16 cellular contexts compared by ENCODE assay signal in genomic region chr2:86466306-86466705, GRCh38. TPM values are rescaled to one million over a fixed set of nuclear protein-coding genes. Genes with fewer than 3 reads are reported as not detected.
A peak's percentile ranks its signal among the peaks of the same experiment; 100 is the strongest.
DNase-seq lines count a peak whose midpoint lies in the region; ATAC-seq and TF ChIP-seq lines count a peak whose summit lies in the region.
"Had no signal": no experiment of that assay in that cellular context is flagged by ENCODE, and none has a peak within 500 bp of the region (broad histone marks: within the 10 kb centered on the region; RNA-seq: fewer than 3 reads in every experiment).

No MANE protein-coding gene starts in this region.

- CTCF ChIA-PET in activated naive CD4-positive, alpha-beta T cell treated with anti-CD3 and anti-CD28 coated beads for 36 hours (lab: Charles Lee), result interaction anchor here (0.7 kb wide), 1 partner anchor 21 kb away, joined by 3 read pairs; no protein-coding TSS in a partner anchor
- CTCF ChIA-PET in CD4-positive, alpha-beta T cell (lab: Charles Lee), result interaction anchor here (0.7 to 0.9 kb wide), 2 partner anchors 11 to 94 kb away, joined by 3 to 4 read pairs; no protein-coding TSS in a partner anchor
- CTCF ChIA-PET in naive thymus-derived CD4-positive, alpha-beta T cell (lab: Charles Lee), result no interaction called here

- whole genome bisulfite sequencing in transverse colon (ENCODE audit: low coverage in 1 of 2), 2 donors, result 93 to 100% methylated on average over 1 of the region's 1 CpG

- TF ChIP-seq POLR2A in transverse colon (IDR thresholded peaks at IDR 0.05), result no peak

- DNase-seq in activated naive CD4-positive, alpha-beta T cell treated with anti-CD3 and anti-CD28 coated beads for 36 hours, result no peak
- no peak for DNase-seq in activated naive CD4-positive, alpha-beta T cell (lab: John Stamatoyannopoulos, UW)
- no peak for DNase-seq in CD4-positive, alpha-beta T cell
- DNase-seq in T-helper 17 cell (no peak), NCI-H2081 treated with DMSO at 0.1 percent for 48 hours (lab: John Stamatoyannopoulos, UW) (no peak), transverse colon (no peak)
- no peak for DNase-seq in naive thymus-derived CD4-positive, alpha-beta T cell
- DNase-seq: HFFc6, KG1, NCI-H1048, NCI-H146, NCI-H510A treated with DMSO at 0.1 percent for 48 hours, NCI-H82, PC-3 had no signal

- H3K27ac Mint-ChIP-seq in activated naive CD4-positive, alpha-beta T cell treated with anti-CD3 and anti-CD28 coated beads for 36 hours, result peak overlapping the region; percentile 9
- peak overlapping the region; percentile 90 for H3K27ac Mint-ChIP-seq in CD4-positive, alpha-beta T cell
- H3K27ac Mint-ChIP-seq in T-helper 17 cell, result peak overlapping the region; percentile 95
- H3K27ac Mint-ChIP-seq in naive thymus-derived CD4-positive, alpha-beta T cell, result peak overlapping the region in 8 of 9 donors; percentile 28 to 83 (median 56)
- H3K27ac Mint-ChIP-seq: HFFc6 had no signal

- H3K4me3 ChIP-seq in naive thymus-derived CD4-positive, alpha-beta T cell (ENCODE audit: low read length), result no peak overlapping the region
- H3K4me3 ChIP-seq in transverse colon, result no peak overlapping the region

- H3K36me3 Mint-ChIP-seq in activated naive CD4-positive, alpha-beta T cell treated with anti-CD3 and anti-CD28 coated beads for 36 hours (ENCODE audit: low read depth), result peaks cover 42% of the 10 kb centered on the region
- H3K36me3 Mint-ChIP-seq in CD4-positive, alpha-beta T cell (ENCODE audit: low read depth), result peaks cover 97% of the 10 kb centered on the region
- peaks cover 25% of the 10 kb centered on the region for H3K36me3 Mint-ChIP-seq in T-helper 17 cell (ENCODE audit: low read depth)
- H3K36me3 Mint-ChIP-seq in naive thymus-derived CD4-positive, alpha-beta T cell, result peaks cover 18 to 63% (median 52%) of the 10 kb centered on the region in 5 donors

- no peak overlapping the region for H3K4me3 Mint-ChIP-seq in activated naive CD4-positive, alpha-beta T cell treated with anti-CD3 and anti-CD28 coated beads for 36 hours
- H3K4me3 Mint-ChIP-seq in CD4-positive, alpha-beta T cell, result no peak overlapping the region
- no peak overlapping the region for H3K4me3 Mint-ChIP-seq in T-helper 17 cell
- peak overlapping the region in 2 of 10 donors; percentile 10 to 29 for H3K4me3 Mint-ChIP-seq in naive thymus-derived CD4-positive, alpha-beta T cell
- H3K4me3 Mint-ChIP-seq: HFFc6 had no signal

- no peaks in the 10 kb centered on the region for H3K27me3 Mint-ChIP-seq in activated naive CD4-positive, alpha-beta T cell treated with anti-CD3 and anti-CD28 coated beads for 36 hours (ENCODE audit: low read depth)
- no peaks in the 10 kb centered on the region for H3K27me3 Mint-ChIP-seq in CD4-positive, alpha-beta T cell
- H3K27me3 Mint-ChIP-seq in T-helper 17 cell, result no peaks in the 10 kb centered on the region
- no peaks in the 10 kb centered on the region for H3K27me3 Mint-ChIP-seq in naive thymus-derived CD4-positive, alpha-beta T cell

- H3K4me1 ChIP-seq in naive thymus-derived CD4-positive, alpha-beta T cell (ENCODE audit: control insufficient read depth in 2 of 2, insufficient read depth in 2 of 2, low read length in 2 of 2), result peaks cover 0 to 15% of the 10 kb centered on the region in 2 donors
- H3K4me1 ChIP-seq in transverse colon, result peaks cover 0 to 22% (median 2%) of the 10 kb centered on the region in 4 donors

- TF ChIP-seq CTCF in CD4-positive, alpha-beta T cell (IDR thresholded peaks at IDR 0.05), result no peak
- TF ChIP-seq CTCF in transverse colon (IDR thresholded peaks at IDR 0.05), result no peak

- POLR2A ChIA-PET in CD4-positive, alpha-beta T cell (lab: Charles Lee), result interaction anchor here (0.8 to 4.9 kb wide), 3 partner anchors 24 to 44 kb away, joined by 3 to 66 read pairs (median 3); partner anchors contain the start of gene KDM3A
- POLR2A ChIA-PET in naive thymus-derived CD4-positive, alpha-beta T cell (lab: Charles Lee), result interaction anchor here (4.5 kb wide), 1 partner anchor 24 kb away, joined by 40 read pairs; the partner anchor contains the start of gene KDM3A

- in situ Hi-C loops in transverse colon (cut with MboI; ENCODE audit: low pct_ligation_motif_present in 1 of 4, low pct_unique_long_range_greater_than_20kb in 1 of 4, low sequenced_read_pairs in 3 of 4), result no loop called here

- H3K36me3 ChIP-seq in naive thymus-derived CD4-positive, alpha-beta T cell (ENCODE audit: control insufficient read depth in 2 of 3, insufficient read depth in 3 of 3, low read length in 3 of 3), result peaks cover 33 to 67% (median 49%) of the 10 kb centered on the region in 3 experiments
- H3K36me3 ChIP-seq in transverse colon, result peaks cover 0 to 83% (median 33%) of the 10 kb centered on the region in 4 donors

- ATAC-seq in CD4-positive, alpha-beta T cell (ENCODE audit: poor library complexity), result no peak
- no peak for ATAC-seq in T-helper 17 cell
- no peak for ATAC-seq in naive thymus-derived CD4-positive, alpha-beta T cell
- ATAC-seq: PC-3 had no signal

- peaks cover 44% of the 10 kb centered on the region for H3K4me1 Mint-ChIP-seq in activated naive CD4-positive, alpha-beta T cell treated with anti-CD3 and anti-CD28 coated beads for 36 hours (ENCODE audit: low read depth)
- peaks cover 72% of the 10 kb centered on the region for H3K4me1 Mint-ChIP-seq in CD4-positive, alpha-beta T cell (ENCODE audit: low read depth)
- peaks cover 40% of the 10 kb centered on the region for H3K4me1 Mint-ChIP-seq in T-helper 17 cell
- H3K4me1 Mint-ChIP-seq in naive thymus-derived CD4-positive, alpha-beta T cell, result peaks cover 30 to 74% (median 64%) of the 10 kb centered on the region in 7 donors

- intact Hi-C loops in activated naive CD4-positive, alpha-beta T cell treated with anti-CD3 and anti-CD28 coated beads for 36 hours (cut with micrococcal nuclease), result no loop called here
- intact Hi-C loops in CD4-positive, alpha-beta T cell (cut with DNase I, micrococcal nuclease), result no loop called here
- intact Hi-C loops in naive thymus-derived CD4-positive, alpha-beta T cell (cut with micrococcal nuclease), result loop anchor here (2.0 to 5.0 kb wide), 2 partner anchors 156 to 246 kb away; partner anchors contain the start of gene RNF103 (in 1 of the 2)
- intact Hi-C loops in transverse colon (cut with DNase I; ENCODE audit: low total_unique reads), result no loop called here

- no peaks in the 10 kb centered on the region for H3K9me3 Mint-ChIP-seq in activated naive CD4-positive, alpha-beta T cell treated with anti-CD3 and anti-CD28 coated beads for 36 hours
- no peaks in the 10 kb centered on the region for H3K9me3 Mint-ChIP-seq in CD4-positive, alpha-beta T cell
- H3K9me3 Mint-ChIP-seq in naive thymus-derived CD4-positive, alpha-beta T cell, result peaks cover 0 to 2% (median 0%) of the 10 kb centered on the region in 11 donors
- H3K9me3 Mint-ChIP-seq: HFFc6 had no signal

- no peak for TF ChIP-seq EP300 in transverse colon (IDR thresholded peaks at IDR 0.05; ENCODE audit: low read depth)

- no peak overlapping the region for H3K27ac ChIP-seq in CD4-positive, alpha-beta T cell (ENCODE audit: low read depth, low read length)
- peak overlapping the region; percentile 6 for H3K27ac ChIP-seq in naive thymus-derived CD4-positive, alpha-beta T cell (ENCODE audit: low read depth, low read length)
- H3K27ac ChIP-seq in transverse colon, result peak overlapping the region in 1 of 4 donors; percentile 47
- H3K27ac ChIP-seq: C4-2B, RWPE1 had no signal

- no peaks in the 10 kb centered on the region for H3K27me3 ChIP-seq in CD4-positive, alpha-beta T cell (ENCODE audit: control insufficient read depth, insufficient read depth, low read length)
- no peaks in the 10 kb centered on the region for H3K27me3 ChIP-seq in naive thymus-derived CD4-positive, alpha-beta T cell (ENCODE audit: control insufficient read depth in 2 of 2, insufficient read depth in 2 of 2, low read length in 2 of 2)
- H3K27me3 ChIP-seq in transverse colon, result no peaks in the 10 kb centered on the region

- H3K9me3 ChIP-seq in CD4-positive, alpha-beta T cell (ENCODE audit: control insufficient read depth, low read length), result no peaks in the 10 kb centered on the region
- H3K9me3 ChIP-seq in T-helper 17 cell (ENCODE audit: control insufficient read depth, low read length, poor library complexity, severe bottlenecking), result no peaks in the 10 kb centered on the region
- H3K9me3 ChIP-seq in naive thymus-derived CD4-positive, alpha-beta T cell (ENCODE audit: control insufficient read depth in 2 of 3, low read length in 3 of 3), result no peaks in the 10 kb centered on the region
- H3K9me3 ChIP-seq in transverse colon, result no peaks in the 10 kb centered on the region

RNA-seq across cellular contexts. Expression of gene KDM3A, which starts 25.1 kb away (rescaled TPM):
- 10 to 100 TPM; 47.3 to 49.9 TPM for total RNA-seq in activated naive CD4-positive, alpha-beta T cell treated with anti-CD3 and anti-CD28 coated beads for 36 hours
- 100 to 1,000 TPM; 205 to 207 TPM for total RNA-seq in CD4-positive, alpha-beta T cell
- total RNA-seq in T-helper 17 cell, result 100 to 1,000 TPM; 156 to 161 TPM
- total RNA-seq in naive thymus-derived CD4-positive, alpha-beta T cell, result 100 to 1,000 TPM; 132 to 191 (median 169) TPM
- polyA plus RNA-seq in naive thymus-derived CD4-positive, alpha-beta T cell, result 10 to 100 TPM; 17.7 to 50.7 TPM
- 100 to 1,000 TPM in 1 of 4 donors, 10 to 100 TPM in 3; 40.4 to 173 (median 55.0) TPM for total RNA-seq in transverse colon

Comparison
In these comparisons a context has a peak if more than half of its experiments do, and no peak if none do; other contexts are left out.
1. H3K27ac Mint-ChIP-seq: peak in every context shown above with its lines; median percentile 95 in T-helper 17 cell; 90 in CD4-positive, alpha-beta T cell; 56 in naive thymus-derived CD4-positive, alpha-beta T cell; 9 in activated naive CD4-positive, alpha-beta T cell treated with anti-CD3 and anti-CD28 coated beads for 36 hours.
2. intact Hi-C loops: an anchor here in naive thymus-derived CD4-positive, alpha-beta T cell (2.0 to 5.0 kb wide); none called in activated naive CD4-positive, alpha-beta T cell treated with anti-CD3 and anti-CD28 coated beads for 36 hours, CD4-positive, alpha-beta T cell and transverse colon.